In genomic region chr11:49911516-49911915, GRCh38 we compare ENCODE assay signal across 4 cellular contexts. TPM values are rescaled to one million over a fixed set of nuclear protein-coding genes. Genes with fewer than 3 reads are reported as not detected.
"Had no signal": no experiment of that assay in that cellular context is flagged by ENCODE, and none has a peak within 500 bp of the region (broad histone marks: within the 10 kb centered on the region; RNA-seq: fewer than 3 reads in every experiment).

No MANE protein-coding gene starts in this region.

RNA-seq across cellular contexts. Expression of gene OR4C13, which starts 40.7 kb away (rescaled TPM):
- total RNA-seq: LHCN-M2, M059J, MCF 10A, NCI-H460 had no signal
